29 cellular contexts compared by ENCODE assay signal in the genomic region with DNA sequence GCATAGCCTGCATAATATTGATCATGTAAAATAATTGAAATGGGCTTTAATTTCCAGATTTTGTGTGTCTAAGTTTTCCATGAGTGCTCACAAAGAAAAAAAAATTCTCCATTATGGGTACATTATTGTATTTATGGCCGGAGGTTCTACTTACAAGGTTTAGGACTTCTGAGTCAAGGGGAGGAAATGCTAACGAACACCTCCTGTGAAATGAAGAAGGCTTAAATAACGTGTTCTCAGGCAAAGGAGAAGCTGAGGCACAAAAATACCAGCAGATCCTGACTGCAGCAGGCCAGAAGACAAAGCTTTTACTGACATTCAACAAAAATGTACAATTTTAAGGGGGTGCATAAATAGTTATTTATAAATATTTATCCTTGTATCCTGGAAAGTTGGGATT.
"Had no signal": no experiment of that assay in that cellular context is flagged by ENCODE, and none has a peak within 500 bp of the region (broad histone marks: within the 10 kb centered on the region; RNA-seq: fewer than 3 reads in every experiment).

No MANE protein-coding gene starts in this region.

- H3K4me1 ChIP-seq: gastrocnemius medialis, prostate gland, right atrium auricular region, sigmoid colon, stomach, thyroid gland, vagina had no signal

- H3K4me3 ChIP-seq: dorsolateral prefrontal cortex, gastrocnemius medialis, lung, mucosa of descending colon, prostate gland, right atrium auricular region, sigmoid colon, stomach, thyroid gland, vagina had no signal

- H3K4me3 Mint-ChIP-seq: immature natural killer cell; memory B cell; mesothelial cell of epicardium; naive B cell; natural killer cell treated with Interleukin-12 subunit alpha and Interleukin-12 subunit beta and Interleukin-15 and Interleukin-18, amount 100 ng/mL, for 72 hours; stimulated activated effector memory CD8-positive, alpha-beta T cell treated with anti-CD3 and anti-CD28 coated beads, Interleukin-12 subunit alpha, Interleukin-12 subunit beta, amount 100 ng/mL, for 72 hours had no signal

- H3K27ac ChIP-seq: dorsolateral prefrontal cortex, epithelial cell of prostate, gastrocnemius medialis, prostate gland, right atrium auricular region, sigmoid colon, stomach, thyroid gland, vagina had no signal

- H3K9me3 Mint-ChIP-seq: memory B cell, mesothelial cell of epicardium, naive B cell had no signal

- H3K27me3 ChIP-seq: dorsolateral prefrontal cortex, gastrocnemius medialis, right atrium auricular region, sigmoid colon, stomach, thyroid gland, vagina had no signal

- H3K36me3 Mint-ChIP-seq: immature natural killer cell; memory B cell; mesothelial cell of epicardium; naive B cell; natural killer cell treated with Interleukin-12 subunit alpha and Interleukin-12 subunit beta and Interleukin-15 and Interleukin-18, amount 100 ng/mL, for 72 hours; stimulated activated effector memory CD8-positive, alpha-beta T cell treated with anti-CD3 and anti-CD28 coated beads, Interleukin-12 subunit alpha, Interleukin-12 subunit beta, amount 100 ng/mL, for 72 hours had no signal

- H3K36me3 ChIP-seq: gastrocnemius medialis, prostate gland, right atrium auricular region, sigmoid colon, thyroid gland had no signal

- H3K4me1 Mint-ChIP-seq: immature natural killer cell; memory B cell; mesothelial cell of epicardium; naive B cell; stimulated activated effector memory CD8-positive, alpha-beta T cell treated with anti-CD3 and anti-CD28 coated beads, Interleukin-12 subunit alpha, Interleukin-12 subunit beta, amount 100 ng/mL, for 72 hours had no signal

- H3K27ac Mint-ChIP-seq: immature natural killer cell; memory B cell; mesothelial cell of epicardium; natural killer cell treated with Interleukin-12 subunit alpha and Interleukin-12 subunit beta and Interleukin-15 and Interleukin-18, amount 100 ng/mL, for 72 hours; stimulated activated effector memory CD8-positive, alpha-beta T cell treated with anti-CD3 and anti-CD28 coated beads, Interleukin-12 subunit alpha, Interleukin-12 subunit beta, amount 100 ng/mL, for 72 hours had no signal

- H3K9me3 ChIP-seq: gastrocnemius medialis, mucosa of descending colon, prostate gland, right atrium auricular region, sigmoid colon, stomach, thyroid gland, vagina had no signal

- DNase-seq: dorsolateral prefrontal cortex; effector CD4-positive, alpha-beta T cell; foreskin fibroblast; gastrocnemius medialis; head of caudate nucleus; immature natural killer cell; islet precursor cell; kidney glomerular epithelial cell; left colon; mucosa of descending colon; naive B cell; nucleus accumbens; sigmoid colon; stimulated activated CD4-positive, alpha-beta T cell treated with anti-CD3 and anti-CD28 coated beads, Interleukin-2, amount 100 ng/mL, for 24 hours; stimulated activated CD4-positive, alpha-beta T cell treated with anti-CD3 and anti-CD28 coated beads, Interleukin-4, amount 100 ng/mL, for 24 hours; stimulated activated naive CD4-positive, alpha-beta T cell treated with Interleukin-2 at 50 U/mL for 16 hours; stomach; thyroid gland; trophoblast cell had no signal

- H3K27me3 Mint-ChIP-seq: memory B cell; naive B cell; natural killer cell treated with Interleukin-12 subunit alpha and Interleukin-12 subunit beta and Interleukin-15 and Interleukin-18, amount 100 ng/mL, for 72 hours had no signal

- ATAC-seq: esophagus mucosa; gastrocnemius medialis; left colon; mucosa of descending colon; natural killer cell treated with Interleukin-12 subunit alpha and Interleukin-12 subunit beta and Interleukin-15 and Interleukin-18, amount 100 ng/mL, for 72 hours; stimulated activated effector memory CD8-positive, alpha-beta T cell treated with anti-CD3 and anti-CD28 coated beads, Interleukin-12 subunit alpha, Interleukin-12 subunit beta, amount 100 ng/mL, for 72 hours had no signal
